8 cellular contexts compared by ENCODE assay signal in the genomic region with DNA sequence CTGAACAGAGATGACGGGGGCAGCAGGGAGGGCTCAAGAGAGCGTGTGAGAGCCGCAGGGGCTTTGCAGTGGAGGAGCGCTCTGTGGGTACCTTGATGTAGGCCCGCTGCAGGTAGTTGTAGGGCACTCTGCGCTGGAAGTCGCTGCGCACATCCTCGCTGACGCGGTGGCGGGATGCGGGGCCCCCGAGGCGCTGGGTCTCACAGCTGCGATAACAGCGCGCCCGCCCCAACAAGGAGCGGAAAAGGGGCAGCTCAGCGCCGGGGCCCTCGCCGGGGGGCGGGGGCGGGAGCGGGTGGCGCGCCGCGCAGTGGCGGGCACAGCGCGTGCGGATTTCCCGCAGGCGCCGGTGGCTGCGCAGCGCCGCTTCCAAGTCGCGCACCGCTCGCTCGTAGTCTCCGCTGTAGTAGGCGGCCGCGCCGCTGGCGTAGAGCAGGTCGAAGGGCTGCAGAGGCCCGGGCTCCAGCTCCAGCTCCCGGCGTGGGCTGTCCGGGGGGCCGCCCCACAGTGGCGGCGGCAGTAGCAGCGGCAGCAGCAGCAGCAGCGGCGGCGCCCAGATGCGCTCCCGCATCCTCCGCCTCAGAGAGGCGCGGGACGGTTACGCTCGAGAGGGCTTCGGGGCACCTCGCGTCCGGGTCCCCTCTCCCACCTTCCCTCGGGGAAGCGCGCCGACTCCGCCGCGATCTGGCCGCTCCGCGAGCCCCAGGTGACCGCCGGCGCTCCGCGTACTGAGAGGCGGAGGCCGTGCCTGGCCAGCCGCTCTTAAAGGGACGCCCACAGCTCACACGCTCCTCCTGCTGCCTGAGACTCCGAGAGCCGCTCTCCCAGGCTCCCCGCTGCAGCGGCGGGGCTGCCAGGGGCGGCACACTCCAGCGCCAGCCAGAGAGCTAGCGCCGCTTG. TPM values are rescaled to one million over a fixed set of nuclear protein-coding genes. Genes with fewer than 3 reads are reported as not detected.
DNase-seq lines count a peak whose midpoint lies in the region; ATAC-seq, FAIRE-seq and TF ChIP-seq lines count a peak whose summit lies in the region.

A gene with protein sequence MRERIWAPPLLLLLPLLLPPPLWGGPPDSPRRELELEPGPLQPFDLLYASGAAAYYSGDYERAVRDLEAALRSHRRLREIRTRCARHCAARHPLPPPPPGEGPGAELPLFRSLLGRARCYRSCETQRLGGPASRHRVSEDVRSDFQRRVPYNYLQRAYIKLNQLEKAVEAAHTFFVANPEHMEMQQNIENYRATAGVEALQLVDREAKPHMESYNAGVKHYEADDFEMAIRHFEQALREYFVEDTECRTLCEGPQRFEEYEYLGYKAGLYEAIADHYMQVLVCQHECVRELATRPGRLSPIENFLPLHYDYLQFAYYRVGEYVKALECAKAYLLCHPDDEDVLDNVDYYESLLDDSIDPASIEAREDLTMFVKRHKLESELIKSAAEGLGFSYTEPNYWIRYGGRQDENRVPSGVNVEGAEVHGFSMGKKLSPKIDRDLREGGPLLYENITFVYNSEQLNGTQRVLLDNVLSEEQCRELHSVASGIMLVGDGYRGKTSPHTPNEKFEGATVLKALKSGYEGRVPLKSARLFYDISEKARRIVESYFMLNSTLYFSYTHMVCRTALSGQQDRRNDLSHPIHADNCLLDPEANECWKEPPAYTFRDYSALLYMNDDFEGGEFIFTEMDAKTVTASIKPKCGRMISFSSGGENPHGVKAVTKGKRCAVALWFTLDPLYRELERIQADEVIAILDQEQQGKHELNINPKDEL (minus strand): TSS at position 737 of the 900 bp plus-strand sequence. CDS start 166 bp downstream, at position 571.

- TF ChIP-seq CTCF in D721Med (IDR thresholded peaks at IDR 0.05; ENCODE audit: insufficient read depth, missing control alignments) (peak; percentile 39), GM20000 (IDR thresholded peaks at IDR 0.05; ENCODE audit: extremely low read depth, missing control alignments) (peak; percentile 24), Panc1 (IDR thresholded peaks at IDR 0.05) (peak; percentile 85), bronchial epithelial cell (IDR thresholded peaks at IDR 0.05; ENCODE audit: insufficient read depth, low read length, severe bottlenecking) (peak; percentile 65)

- peaks cover 40% of the 10 kb centered on the region for H3K4me1 ChIP-seq in Panc1 (ENCODE audit: control insufficient read depth, insufficient read depth, low read length)

- FAIRE-seq in D721Med (lab: Jason Lieb, UNC) = no peak
- FAIRE-seq in HTR-8/SVneo (lab: Jason Lieb, UNC) = peak; percentile 46
- FAIRE-seq in bronchial epithelial cell (lab: Jason Lieb, UNC) = no peak

- H3K27me3 ChIP-seq in Panc1 (ENCODE audit: control insufficient read depth, insufficient read depth, low read length) (no peaks in the 10 kb centered on the region), bronchial epithelial cell (ENCODE audit: control insufficient read depth, insufficient read depth, low read length) (no peaks in the 10 kb centered on the region)

- CTCF ChIA-PET in Panc1 (lab: Charles Lee) = interaction anchor here (0.6 to 1.3 kb wide), 4 partner anchors 26 to 202 kb away, joined by 3 to 8 read pairs (median 4); a partner anchor contains a TSS

- peak within 1 kb of the TSS; percentile 84 for H3K27ac ChIP-seq in Panc1 (ENCODE audit: low read length)

- in situ Hi-C loops in Panc1 (cut with HindIII; ENCODE audit: low pct_unique_long_range_greater_than_20kb, low sequenced_read_pairs) = no loop called here

- ATAC-seq in Panc1 = peak; percentile 98

- H3K4me3 ChIP-seq in Panc1 (ENCODE audit: low read depth in 2 of 2, low read length in 2 of 2) (peak within 1 kb of the TSS; percentile 63 to 70), bronchial epithelial cell (ENCODE audit: low read depth, low read length) (peak within 1 kb of the TSS; percentile 70), iPS-11a (ENCODE audit: low read depth, low read length) (peak within 1 kb of the TSS; percentile 62)

- no peaks in the 10 kb centered on the region for H3K9me3 ChIP-seq in Panc1 (ENCODE audit: control insufficient read depth, insufficient read depth, low read depth, low read length)

- no TSS peak for BruUV-seq in Panc1 (replicated peaks; lab: Mats Ljungman, UMichigan)

- intact Hi-C loops in Panc1 (cut with micrococcal nuclease; ENCODE audit: unreplicated experiment) = no loop called here

- POLR2A ChIA-PET in Panc1 (lab: Charles Lee) = interaction anchor here (0.6 to 0.7 kb wide), 2 partner anchors 27 to 650 kb away, joined by 3 read pairs; no protein-coding TSS in a partner anchor

- peak; percentile 57 for DNase-seq in D721Med (ENCODE audit: insufficient read length, low spot score)
- peak; percentile 82 for DNase-seq in GM20000 (ENCODE audit: low spot score)
- DNase-seq in HTR-8/SVneo (ENCODE audit: insufficient read length, low spot score) = peak; percentile 83
- DNase-seq in Panc1 (ENCODE audit: low read depth, low spot score) = no peak
- DNase-seq in bronchial epithelial cell (ENCODE audit: low read depth) = peak; percentile 80
- peak; percentile 97 for DNase-seq in retina
- no peak for DNase-seq in NCI-H774 (lab: John Stamatoyannopoulos, UW)

- no peaks in the 10 kb centered on the region for H3K36me3 ChIP-seq in Panc1 (ENCODE audit: control insufficient read depth, insufficient read depth, low read length)
- no peaks in the 10 kb centered on the region for H3K36me3 ChIP-seq in bronchial epithelial cell (ENCODE audit: control insufficient read depth, insufficient read depth, low read length)

RNA-seq across cellular contexts. Expression of the gene that starts here (rescaled TPM):
- total RNA-seq in Panc1 (2021; ENCODE audit: unreplicated experiment) = 82.2 TPM
- 50.3 TPM for polyA plus RNA-seq in Panc1 (2012; ENCODE audit: insufficient read length)
- 7.6 and 14.6 TPM in 2 replicates for total RNA-seq in bronchial epithelial cell

Comparison
In these comparisons a context has a peak if more than half of its experiments do, and no peak if none do; other contexts are left out.
1. DNase-seq: peak in D721Med (single experiment), GM20000 (single experiment), HTR-8/SVneo (single experiment), bronchial epithelial cell (single experiment) and retina (single experiment); none in Panc1 (single experiment) and NCI-H774 (single experiment).
2. CTCF ChIP-seq: peak in every context shown above with its lines; median percentile 85 in Panc1; 65 in bronchial epithelial cell; 39 in D721Med; 24 in GM20000.
3. Peak in every context shown above with its lines, with median percentiles within 50 percentile points of each other: H3K4me3 ChIP-seq.